In genomic region chr10:100654835-100655759, GRCh38 we compare ENCODE assay signal across 10 cellular contexts.
A peak's percentile ranks its signal among the peaks of the same experiment; 100 is the strongest.
DNase-seq lines count a peak whose midpoint lies in the region; ATAC-seq, FAIRE-seq and TF ChIP-seq lines count a peak whose summit lies in the region.
"Had no signal": no experiment of that assay in that cellular context is flagged by ENCODE, and none has a peak within 500 bp of the region (broad histone marks: within the 10 kb centered on the region; RNA-seq: fewer than 3 reads in every experiment).

No MANE protein-coding gene starts in this region.

- WGBS in GM23248 (ENCODE audit: low coverage in 1 of 2, low lambda C conversion rate in 2 of 2, missing lambda C conversion rate in 2 of 2), 2 experiments = 3 to 5% methylated on average over 36 to 58 of the region's 61 CpGs
- 2 to 4% (median 3%) methylated on average over 59 to 61 of the region's 61 CpGs for WGBS in small intestine, 3 donors

- H3K4me1 Mint-ChIP-seq in dendritic cell treated with granulocyte-macrophage colony-stimulating factor and Interleukin-4, amounts not matched to agents 40 ng/mL and 50 ng/mL, for 4 days (ENCODE audit: low read depth) = peaks cover 27% of the 10 kb centered on the region
- H3K4me1 Mint-ChIP-seq in osteocyte (ENCODE audit: unreplicated experiment) = peaks cover 16% of the 10 kb centered on the region

- ATAC-seq in GM21381 (IDR thresholded peaks at IDR 0.05; ENCODE audit: unreplicated experiment) = no peak

- no peaks in the 10 kb centered on the region for H3K9me2 ChIP-seq in GM23248 (ENCODE audit: insufficient read depth)

- no peak for TF ChIP-seq CTCF in osteocyte (IDR thresholded peaks at IDR 0.05)

- H2AFZ ChIP-seq in GM23248 = no peak overlapping the region

- no peaks in the 10 kb centered on the region for H4K20me1 ChIP-seq in GM23248 (ENCODE audit: insufficient read depth)

- H3K79me2 ChIP-seq in GM23248 (ENCODE audit: insufficient read depth) = no peaks in the 10 kb centered on the region

- intact Hi-C loops in dendritic cell treated with granulocyte-macrophage colony-stimulating factor and Interleukin-4, amounts not matched to agents 40 ng/mL and 50 ng/mL, for 4 days (cut with micrococcal nuclease) = no loop called here

- no peaks in the 10 kb centered on the region for H3F3A ChIP-seq in GM23248 (ENCODE audit: insufficient read depth)

- H3K4me3 Mint-ChIP-seq in dendritic cell treated with granulocyte-macrophage colony-stimulating factor and Interleukin-4, amounts not matched to agents 40 ng/mL and 50 ng/mL, for 4 days = peak overlapping the region; percentile 30
- H3K4me3 Mint-ChIP-seq in osteocyte (ENCODE audit: unreplicated experiment) = peak overlapping the region; percentile 43

- no peak overlapping the region for H3K27ac Mint-ChIP-seq in dendritic cell treated with granulocyte-macrophage colony-stimulating factor and Interleukin-4, amounts not matched to agents 40 ng/mL and 50 ng/mL, for 4 days
- H3K27ac Mint-ChIP-seq in osteocyte (ENCODE audit: unreplicated experiment) = no peak overlapping the region

- H3K27me3 Mint-ChIP-seq in dendritic cell treated with granulocyte-macrophage colony-stimulating factor and Interleukin-4, amounts not matched to agents 40 ng/mL and 50 ng/mL, for 4 days = peaks cover 83% of the 10 kb centered on the region
- peaks cover 71% of the 10 kb centered on the region for H3K27me3 Mint-ChIP-seq in osteocyte (ENCODE audit: unreplicated experiment)

- H3K9me3 ChIP-seq in GM23248 (ENCODE audit: low read depth) (no peaks in the 10 kb centered on the region), SK-N-MC (ENCODE audit: low read depth, low read length) (no peaks in the 10 kb centered on the region), small intestine (ENCODE audit: control insufficient read depth, low read depth) (no peaks in the 10 kb centered on the region)
- H3K9me3 ChIP-seq: neutrophil had no signal

- H3K27me3 ChIP-seq in GM23248 (replicated peaks; ENCODE audit: insufficient read depth) (peaks cover 70% of the 10 kb centered on the region), small intestine (ENCODE audit: control insufficient read depth in 2 of 2, insufficient read depth in 2 of 2, low read length in 2 of 2) (peaks cover 10 to 58% of the 10 kb centered on the region in 2 donors)

- no peak for FAIRE-seq in small intestine (lab: Jason Lieb, UNC)
- FAIRE-seq: GM18507 had no signal

- H3K27ac ChIP-seq in GM23248 = no peak overlapping the region
- no peak overlapping the region for H3K27ac ChIP-seq in SK-N-MC
- no peak overlapping the region for H3K27ac ChIP-seq in small intestine (ENCODE audit: low read depth in 1 of 2, low read length in 1 of 2)
- H3K27ac ChIP-seq: neutrophil had no signal

- peak; percentile 12 for DNase-seq in GM23248
- DNase-seq in SK-N-MC (ENCODE audit: low read depth, low spot score) = no peak
- no peak for DNase-seq in osteocyte (ENCODE audit: extremely low spot score, unreplicated experiment)
- DNase-seq in H4 (ENCODE audit: low spot score) = no peak
- DNase-seq in small intestine = no peak
- no peak for DNase-seq in NCI-H2196 treated with DMSO at 0.1 percent for 48 hours (lab: John Stamatoyannopoulos, UW; ENCODE audit: unreplicated experiment)

- H3K4me3 ChIP-seq in GM23248 (no peak overlapping the region), SK-N-MC (peak overlapping the region; percentile 70), small intestine (ENCODE audit: low read depth in 1 of 2, low read length in 2 of 2) (peak overlapping the region in 1 of 2 donors; percentile 18)

- H3K4me1 ChIP-seq in GM23248 (ENCODE audit: insufficient read depth) (no peaks in the 10 kb centered on the region), small intestine (ENCODE audit: control insufficient read depth in 2 of 2, insufficient read depth in 1 of 2, low read depth in 1 of 2, low read length in 1 of 2) (no peaks in the 10 kb centered on the region)

- H3K9ac ChIP-seq in GM23248 = no peak overlapping the region
- H3K9ac ChIP-seq in SK-N-MC (ENCODE audit: insufficient read length) = no peak overlapping the region

- no peaks in the 10 kb centered on the region for H3K36me3 Mint-ChIP-seq in dendritic cell treated with granulocyte-macrophage colony-stimulating factor and Interleukin-4, amounts not matched to agents 40 ng/mL and 50 ng/mL, for 4 days (ENCODE audit: low read depth)
- peaks cover 1% of the 10 kb centered on the region for H3K36me3 Mint-ChIP-seq in osteocyte (ENCODE audit: unreplicated experiment)

- H3K9me3 Mint-ChIP-seq in dendritic cell treated with granulocyte-macrophage colony-stimulating factor and Interleukin-4, amounts not matched to agents 40 ng/mL and 50 ng/mL, for 4 days = no peaks in the 10 kb centered on the region
- H3K9me3 Mint-ChIP-seq in osteocyte (ENCODE audit: unreplicated experiment) = no peaks in the 10 kb centered on the region

- H3K36me3 ChIP-seq in GM23248 (ENCODE audit: low read depth) (no peaks in the 10 kb centered on the region), SK-N-MC (ENCODE audit: insufficient read depth, low read length) (no peaks in the 10 kb centered on the region), small intestine (ENCODE audit: control insufficient read depth in 2 of 2, insufficient read depth in 2 of 2, low read length in 2 of 2) (no peaks in the 10 kb centered on the region)
- H3K36me3 ChIP-seq: neutrophil had no signal

- no peak overlapping the region for H3K4me2 ChIP-seq in GM23248 (ENCODE audit: unreplicated experiment)

- in situ Hi-C loops in GM23248 (cut with MboI) = no loop called here
